In the genomic region with DNA sequence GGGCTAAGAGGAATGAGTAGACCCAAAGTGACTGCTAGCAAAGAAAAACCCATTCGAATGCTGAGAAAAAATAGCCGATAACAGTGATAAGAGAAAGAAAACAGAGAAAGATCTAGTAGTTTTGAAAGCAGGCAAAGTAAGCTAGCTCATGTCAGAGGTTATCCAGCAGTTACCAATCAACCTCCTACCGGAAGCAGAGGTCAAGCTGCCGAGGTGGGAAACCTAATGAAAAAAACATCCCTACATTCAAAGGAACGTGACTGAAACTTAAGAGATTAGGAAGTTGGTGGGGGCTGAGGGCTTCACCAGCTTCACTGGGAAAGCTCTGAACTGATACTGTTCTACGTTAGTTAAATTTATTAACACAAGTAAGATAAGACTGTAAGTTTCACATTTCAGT, we compare ENCODE assay signal across 13 cellular contexts. TPM values are rescaled to one million over a fixed set of nuclear protein-coding genes. Genes with fewer than 3 reads are reported as not detected.
DNase-seq lines count a peak whose midpoint lies in the region; ATAC-seq and TF ChIP-seq lines count a peak whose summit lies in the region.
"Had no signal": no experiment of that assay in that cellular context is flagged by ENCODE, and none has a peak within 500 bp of the region (broad histone marks: within the 10 kb centered on the region; RNA-seq: fewer than 3 reads in every experiment).

No MANE protein-coding gene starts in this region.

- peaks cover 31% of the 10 kb centered on the region for H3K4me1 ChIP-seq in CD8-positive, alpha-beta T cell (ENCODE audit: insufficient read depth, low read length)
- H3K4me1 ChIP-seq in Karpas-422 (ENCODE audit: low read length), result peaks cover 61% of the 10 kb centered on the region
- H3K4me1 ChIP-seq in upper lobe of right lung, result peaks cover 4% of the 10 kb centered on the region

- no peaks in the 10 kb centered on the region for H3K27me3 Mint-ChIP-seq in CD8-positive, alpha-beta T cell (ENCODE audit: low read depth)
- no peaks in the 10 kb centered on the region for H3K27me3 Mint-ChIP-seq in natural killer cell (ENCODE audit: low read depth in 2 of 2)
- no peaks in the 10 kb centered on the region for H3K27me3 Mint-ChIP-seq in activated T-helper 1 cell treated with anti-CD3 and anti-CD28 coated beads, Interleukin-12 subunit alpha, Interleukin-12 subunit beta, Interleukin-2, Interleukin-4 antibody, amounts not matched to agents 30 ng/mL and 10 ng/mL and 1 ng/mL, durations not matched to agents 14 hours and 24 hours and 36 hours (ENCODE audit: insufficient read depth)
- H3K27me3 Mint-ChIP-seq: CD4-positive, CD25-positive, alpha-beta regulatory T cell; dendritic cell treated with granulocyte-macrophage colony-stimulating factor and Interleukin-4, amounts not matched to agents 40 ng/mL and 50 ng/mL, for 4 days had no signal

- H3K9ac ChIP-seq in Karpas-422 (ENCODE audit: low read length), result no peak overlapping the region

- H3K4me1 Mint-ChIP-seq in CD8-positive, alpha-beta T cell (ENCODE audit: low read depth), result peaks cover 69% of the 10 kb centered on the region
- peaks cover 17 to 32% of the 10 kb centered on the region in 2 donors for H3K4me1 Mint-ChIP-seq in natural killer cell
- H3K4me1 Mint-ChIP-seq in activated T-helper 1 cell treated with anti-CD3 and anti-CD28 coated beads, Interleukin-12 subunit alpha, Interleukin-12 subunit beta, Interleukin-2, Interleukin-4 antibody, amounts not matched to agents 30 ng/mL and 10 ng/mL and 1 ng/mL, durations not matched to agents 14 hours and 24 hours and 36 hours (ENCODE audit: low read depth), result peaks cover 26% of the 10 kb centered on the region

- H2AFZ ChIP-seq in Karpas-422 (ENCODE audit: low read length), result no peak overlapping the region

- no peak for DNase-seq in CD8-positive, alpha-beta T cell
- no peak for DNase-seq in Karpas-422
- peak; percentile 70 for DNase-seq in dermis blood vessel endothelial cell
- no peak for DNase-seq in natural killer cell
- DNase-seq in upper lobe of right lung, result no peak
- DNase-seq in activated T-helper 1 cell treated with anti-CD3 and anti-CD28 coated beads, Interleukin-12 subunit alpha, Interleukin-12 subunit beta, Interleukin-2, Interleukin-4 antibody, amounts not matched to agents 30 ng/mL and 10 ng/mL and 1 ng/mL, durations not matched to agents 14 hours and 24 hours and 36 hours (ENCODE audit: low spot score), result no peak
- no peak for DNase-seq in RWPE1 (ENCODE audit: low spot score)
- DNase-seq: amniotic stem cell, mucosa of descending colon, right cardiac atrium had no signal

- H4K20me1 ChIP-seq in Karpas-422 (ENCODE audit: insufficient read depth, low read depth, low read length), result no peaks in the 10 kb centered on the region

- H3K36me3 ChIP-seq in CD8-positive, alpha-beta T cell (ENCODE audit: insufficient read depth, low read length), result no peaks in the 10 kb centered on the region
- H3K36me3 ChIP-seq in Karpas-422 (ENCODE audit: insufficient read depth, low read length) (no peaks in the 10 kb centered on the region), upper lobe of right lung (no peaks in the 10 kb centered on the region)

- POLR2A ChIA-PET in CD8-positive, alpha-beta T cell (lab: Charles Lee), result no interaction called here
- POLR2A ChIA-PET in RWPE1 (lab: Yijun Ruan, JAX; ENCODE audit: low non-redundant PET), result no interaction called here

- peak overlapping the region; percentile 10 for H3K4me3 Mint-ChIP-seq in CD8-positive, alpha-beta T cell
- H3K4me3 Mint-ChIP-seq in natural killer cell, result peak overlapping the region; percentile 5
- no peak overlapping the region for H3K4me3 Mint-ChIP-seq in activated T-helper 1 cell treated with anti-CD3 and anti-CD28 coated beads, Interleukin-12 subunit alpha, Interleukin-12 subunit beta, Interleukin-2, Interleukin-4 antibody, amounts not matched to agents 30 ng/mL and 10 ng/mL and 1 ng/mL, durations not matched to agents 14 hours and 24 hours and 36 hours
- H3K4me3 Mint-ChIP-seq: dendritic cell treated with granulocyte-macrophage colony-stimulating factor and Interleukin-4, amounts not matched to agents 40 ng/mL and 50 ng/mL, for 4 days had no signal

- no peaks in the 10 kb centered on the region for H3K27me3 ChIP-seq in CD8-positive, alpha-beta T cell (ENCODE audit: insufficient read depth, low read length)
- H3K27me3 ChIP-seq in Karpas-422 (ENCODE audit: low read length) (no peaks in the 10 kb centered on the region), upper lobe of right lung (no peaks in the 10 kb centered on the region)

- H3K79me2 ChIP-seq in Karpas-422 (ENCODE audit: low read length), result peaks cover 98% of the 10 kb centered on the region

- no peak overlapping the region for H3K27ac ChIP-seq in CD8-positive, alpha-beta T cell (ENCODE audit: low read depth, low read length)
- H3K27ac ChIP-seq in Karpas-422 (ENCODE audit: low read length), result peak overlapping the region; percentile 6; the same call in 1 of the 2 replicates
- H3K27ac ChIP-seq in upper lobe of right lung, result no peak overlapping the region
- no peak overlapping the region for H3K27ac ChIP-seq in RWPE1

- no peaks in the 10 kb centered on the region for H3K9me3 Mint-ChIP-seq in CD8-positive, alpha-beta T cell
- H3K9me3 Mint-ChIP-seq in natural killer cell, result no peaks in the 10 kb centered on the region
- peaks cover 5% of the 10 kb centered on the region for H3K9me3 Mint-ChIP-seq in activated T-helper 1 cell treated with anti-CD3 and anti-CD28 coated beads, Interleukin-12 subunit alpha, Interleukin-12 subunit beta, Interleukin-2, Interleukin-4 antibody, amounts not matched to agents 30 ng/mL and 10 ng/mL and 1 ng/mL, durations not matched to agents 14 hours and 24 hours and 36 hours
- H3K9me3 Mint-ChIP-seq: CD4-positive, CD25-positive, alpha-beta regulatory T cell; dendritic cell treated with granulocyte-macrophage colony-stimulating factor and Interleukin-4, amounts not matched to agents 40 ng/mL and 50 ng/mL, for 4 days had no signal

- H3K9me3 ChIP-seq in CD8-positive, alpha-beta T cell (ENCODE audit: low read length), result no peaks in the 10 kb centered on the region
- H3K9me3 ChIP-seq in Karpas-422 (ENCODE audit: low read length) (no peaks in the 10 kb centered on the region), upper lobe of right lung (no peaks in the 10 kb centered on the region)
- H3K9me3 ChIP-seq: mucosa of descending colon had no signal

- CTCF ChIA-PET in CD8-positive, alpha-beta T cell (lab: Charles Lee), result no interaction called here
- CTCF ChIA-PET in RWPE1 (lab: Yijun Ruan, JAX), result interaction anchor here (0.7 to 0.9 kb wide), 2 partner anchors 140 to 211 kb away, joined by 3 to 6 read pairs; no protein-coding TSS in a partner anchor

- no peak for TF ChIP-seq CTCF in CD8-positive, alpha-beta T cell (IDR thresholded peaks at IDR 0.05)
- no peak for TF ChIP-seq CTCF in natural killer cell (IDR thresholded peaks at IDR 0.05)
- no peak for TF ChIP-seq CTCF in upper lobe of right lung (IDR thresholded peaks at IDR 0.05)
- TF ChIP-seq CTCF in RWPE1 (conservative IDR thresholded peaks at IDR 0.05; ENCODE audit: low read depth), result no peak

- H3K9me2 ChIP-seq in Karpas-422 (replicated peaks; ENCODE audit: insufficient read depth, low read length), result no peaks in the 10 kb centered on the region

- H3K4me3 ChIP-seq in CD8-positive, alpha-beta T cell (ENCODE audit: low read depth, low read length), result no peak overlapping the region
- H3K4me3 ChIP-seq in Karpas-422 (ENCODE audit: low read length) (no peak overlapping the region), upper lobe of right lung (no peak overlapping the region)
- H3K4me3 ChIP-seq: mucosa of descending colon had no signal

- peak overlapping the region; percentile 43 for H3K4me2 ChIP-seq in Karpas-422 (ENCODE audit: low read depth, low read length, poor library complexity, severe bottlenecking)

- no peak overlapping the region for H3K27ac Mint-ChIP-seq in CD8-positive, alpha-beta T cell
- peak overlapping the region; percentile 2 to 27 for H3K27ac Mint-ChIP-seq in natural killer cell
- H3K27ac Mint-ChIP-seq in activated T-helper 1 cell treated with anti-CD3 and anti-CD28 coated beads, Interleukin-12 subunit alpha, Interleukin-12 subunit beta, Interleukin-2, Interleukin-4 antibody, amounts not matched to agents 30 ng/mL and 10 ng/mL and 1 ng/mL, durations not matched to agents 14 hours and 24 hours and 36 hours, result no peak overlapping the region
- H3K27ac Mint-ChIP-seq: dendritic cell treated with granulocyte-macrophage colony-stimulating factor and Interleukin-4, amounts not matched to agents 40 ng/mL and 50 ng/mL, for 4 days had no signal

- intact Hi-C loops in CD8-positive, alpha-beta T cell (cut with DNase I, micrococcal nuclease), result no loop called here
- intact Hi-C loops in natural killer cell (cut with micrococcal nuclease) (no loop called here), upper lobe of right lung (cut with DNase I) (no loop called here)
- intact Hi-C loops in activated T-helper 1 cell treated with anti-CD3 and anti-CD28 coated beads, Interleukin-12 subunit alpha, Interleukin-12 subunit beta, Interleukin-2, Interleukin-4 antibody, amounts not matched to agents 30 ng/mL and 10 ng/mL and 1 ng/mL, durations not matched to agents 14 hours and 24 hours and 36 hours (cut with micrococcal nuclease), result no loop called here

- peaks cover 12% of the 10 kb centered on the region for H3K36me3 Mint-ChIP-seq in CD8-positive, alpha-beta T cell
- no peaks in the 10 kb centered on the region for H3K36me3 Mint-ChIP-seq in natural killer cell
- peaks cover 8% of the 10 kb centered on the region for H3K36me3 Mint-ChIP-seq in activated T-helper 1 cell treated with anti-CD3 and anti-CD28 coated beads, Interleukin-12 subunit alpha, Interleukin-12 subunit beta, Interleukin-2, Interleukin-4 antibody, amounts not matched to agents 30 ng/mL and 10 ng/mL and 1 ng/mL, durations not matched to agents 14 hours and 24 hours and 36 hours (ENCODE audit: low read depth)

- no peak for ATAC-seq in CD8-positive, alpha-beta T cell
- ATAC-seq in natural killer cell, result peak in 1 of 3 donors; percentile 44
- no peak for ATAC-seq in upper lobe of right lung
- ATAC-seq in GM21619 (IDR thresholded peaks at IDR 0.05; ENCODE audit: unreplicated experiment), result no peak
- ATAC-seq: mucosa of descending colon, right cardiac atrium had no signal

RNA-seq across cellular contexts. Expression of gene SSBP2, which starts 32.6 kb away (rescaled TPM):
- total RNA-seq in CD8-positive, alpha-beta T cell, result 10 to 100 TPM; 21.7 to 22.5 TPM
- total RNA-seq in Karpas-422 (2014; rRNA removed; shearing (Covaris generic); ENCODE audit: low replicate concordance), result 74.2 and 148 TPM in 2 replicates
- total RNA-seq in dermis blood vessel endothelial cell (11.7 and 15.5 TPM in 2 replicates), natural killer cell (10 to 100 TPM; 13.1 to 17.3 (median 14.8) TPM), upper lobe of right lung (43.8 TPM)
- 8.4 and 12.7 TPM in 2 replicates for total RNA-seq in activated T-helper 1 cell treated with anti-CD3 and anti-CD28 coated beads, Interleukin-12 subunit alpha, Interleukin-12 subunit beta, Interleukin-2, Interleukin-4 antibody, amounts not matched to agents 30 ng/mL and 10 ng/mL and 1 ng/mL, durations not matched to agents 14 hours and 24 hours and 36 hours

Comparison
In these comparisons a context has a peak if more than half of its experiments do, and no peak if none do; other contexts are left out.
1. H3K27ac Mint-ChIP-seq: peak in natural killer cell (2 of 2); none in CD8-positive, alpha-beta T cell (single experiment) and activated T-helper 1 cell treated with anti-CD3 and anti-CD28 coated beads, Interleukin-12 subunit alpha, Interleukin-12 subunit beta, Interleukin-2, Interleukin-4 antibody, amounts not matched to agents 30 ng/mL and 10 ng/mL and 1 ng/mL, durations not matched to agents 14 hours and 24 hours and 36 hours (single experiment).